Comparison of ENCODE assay signal across 1 cellular context in the genomic region with DNA sequence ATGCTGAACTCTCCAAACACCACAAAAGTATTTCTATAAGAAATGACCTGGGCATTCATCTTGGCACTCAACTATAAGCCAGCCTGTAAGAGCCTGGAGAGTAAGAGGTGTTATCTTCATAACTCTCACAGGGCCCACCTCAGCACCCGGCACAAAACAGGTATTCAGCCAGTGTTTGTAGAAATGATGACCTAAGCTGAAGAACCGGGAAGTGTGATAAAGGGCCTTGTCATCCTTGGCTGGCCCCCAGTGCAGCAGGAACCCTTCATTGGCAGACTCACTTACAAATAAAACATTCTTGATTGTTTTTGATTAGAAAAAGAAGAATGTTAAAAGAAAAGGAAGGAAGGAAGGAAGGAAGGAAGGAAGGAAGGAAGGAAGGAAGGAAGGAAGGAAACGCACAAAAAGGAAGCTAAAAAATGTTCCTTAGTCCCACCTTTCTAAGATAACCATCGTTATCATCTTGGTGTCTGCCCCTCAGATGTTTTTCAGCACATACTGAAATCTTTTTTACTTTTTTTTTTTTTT.
TF ChIP-seq lines count a peak whose summit lies in the region.

No MANE protein-coding gene starts in this region.

TF ChIP-seq in K562, 482 proteins besides CTCF, POLR2A, EP300 and RAD21 (continued from another document):
- TF ChIP-seq, protein P1, sequence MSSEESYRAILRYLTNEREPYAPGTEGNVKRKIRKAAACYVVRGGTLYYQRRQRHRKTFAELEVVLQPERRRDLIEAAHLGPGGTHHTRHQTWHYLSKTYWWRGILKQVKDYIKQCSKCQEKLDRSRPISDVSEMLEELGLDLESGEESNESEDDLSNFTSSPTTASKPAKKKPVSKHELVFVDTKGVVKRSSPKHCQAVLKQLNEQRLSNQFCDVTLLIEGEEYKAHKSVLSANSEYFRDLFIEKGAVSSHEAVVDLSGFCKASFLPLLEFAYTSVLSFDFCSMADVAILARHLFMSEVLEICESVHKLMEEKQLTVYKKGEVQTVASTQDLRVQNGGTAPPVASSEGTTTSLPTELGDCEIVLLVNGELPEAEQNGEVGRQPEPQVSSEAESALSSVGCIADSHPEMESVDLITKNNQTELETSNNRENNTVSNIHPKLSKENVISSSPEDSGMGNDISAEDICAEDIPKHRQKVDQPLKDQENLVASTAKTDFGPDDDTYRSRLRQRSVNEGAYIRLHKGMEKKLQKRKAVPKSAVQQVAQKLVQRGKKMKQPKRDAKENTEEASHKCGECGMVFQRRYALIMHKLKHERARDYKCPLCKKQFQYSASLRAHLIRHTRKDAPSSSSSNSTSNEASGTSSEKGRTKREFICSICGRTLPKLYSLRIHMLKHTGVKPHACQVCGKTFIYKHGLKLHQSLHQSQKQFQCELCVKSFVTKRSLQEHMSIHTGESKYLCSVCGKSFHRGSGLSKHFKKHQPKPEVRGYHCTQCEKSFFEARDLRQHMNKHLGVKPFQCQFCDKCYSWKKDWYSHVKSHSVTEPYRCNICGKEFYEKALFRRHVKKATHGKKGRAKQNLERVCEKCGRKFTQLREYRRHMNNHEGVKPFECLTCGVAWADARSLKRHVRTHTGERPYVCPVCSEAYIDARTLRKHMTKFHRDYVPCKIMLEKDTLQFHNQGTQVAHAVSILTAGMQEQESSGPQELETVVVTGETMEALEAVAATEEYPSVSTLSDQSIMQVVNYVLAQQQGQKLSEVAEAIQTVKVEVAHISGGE (CRISPR knock-in tag; IDR thresholded peaks at IDR 0.05) = no peak
- no peak for TF ChIP-seq GATAD2A (IDR thresholded peaks at IDR 0.05)
- no peak for TF ChIP-seq POLR3A (IDR thresholded peaks at IDR 0.05; ENCODE audit: borderline replicate concordance, extremely low read depth, insufficient read depth, insufficient read length)
- no peak for TF ChIP-seq ILK (tag; IDR thresholded peaks at IDR 0.05; ENCODE audit: borderline replicate concordance, low read depth)
- TF ChIP-seq ZNF717 (CRISPR knock-in tag; IDR thresholded peaks at IDR 0.05) = no peak
- TF ChIP-seq, protein P2, sequence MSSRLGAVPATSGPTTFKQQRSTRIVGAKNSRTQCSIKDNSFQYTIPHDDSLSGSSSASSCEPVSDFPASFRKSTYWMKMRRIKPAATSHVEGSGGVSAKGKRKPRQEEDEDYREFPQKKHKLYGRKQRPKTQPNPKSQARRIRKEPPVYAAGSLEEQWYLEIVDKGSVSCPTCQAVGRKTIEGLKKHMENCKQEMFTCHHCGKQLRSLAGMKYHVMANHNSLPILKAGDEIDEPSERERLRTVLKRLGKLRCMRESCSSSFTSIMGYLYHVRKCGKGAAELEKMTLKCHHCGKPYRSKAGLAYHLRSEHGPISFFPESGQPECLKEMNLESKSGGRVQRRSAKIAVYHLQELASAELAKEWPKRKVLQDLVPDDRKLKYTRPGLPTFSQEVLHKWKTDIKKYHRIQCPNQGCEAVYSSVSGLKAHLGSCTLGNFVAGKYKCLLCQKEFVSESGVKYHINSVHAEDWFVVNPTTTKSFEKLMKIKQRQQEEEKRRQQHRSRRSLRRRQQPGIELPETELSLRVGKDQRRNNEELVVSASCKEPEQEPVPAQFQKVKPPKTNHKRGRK (tag; IDR thresholded peaks at IDR 0.05) = peak; percentile 44; the same call in 1 of the 2 replicates
- no peak for TF ChIP-seq ELF2 (CRISPR knock-in tag; IDR thresholded peaks at IDR 0.05)
- no peak for TF ChIP-seq ZNF311 (CRISPR knock-in tag; IDR thresholded peaks at IDR 0.05)
- no peak for TF ChIP-seq HMG20A (CRISPR knock-in tag; conservative IDR thresholded peaks at IDR 0.05)
- no peak for TF ChIP-seq GTF2F1 (IDR thresholded peaks at IDR 0.05; ENCODE audit: low read depth, low read length)
- TF ChIP-seq SMAD4 (CRISPR knock-in tag; conservative IDR thresholded peaks at IDR 0.05) = no peak
- no peak for TF ChIP-seq PHB2 (IDR thresholded peaks at IDR 0.05; ENCODE audit: low read depth)
- TF ChIP-seq, protein P3, sequence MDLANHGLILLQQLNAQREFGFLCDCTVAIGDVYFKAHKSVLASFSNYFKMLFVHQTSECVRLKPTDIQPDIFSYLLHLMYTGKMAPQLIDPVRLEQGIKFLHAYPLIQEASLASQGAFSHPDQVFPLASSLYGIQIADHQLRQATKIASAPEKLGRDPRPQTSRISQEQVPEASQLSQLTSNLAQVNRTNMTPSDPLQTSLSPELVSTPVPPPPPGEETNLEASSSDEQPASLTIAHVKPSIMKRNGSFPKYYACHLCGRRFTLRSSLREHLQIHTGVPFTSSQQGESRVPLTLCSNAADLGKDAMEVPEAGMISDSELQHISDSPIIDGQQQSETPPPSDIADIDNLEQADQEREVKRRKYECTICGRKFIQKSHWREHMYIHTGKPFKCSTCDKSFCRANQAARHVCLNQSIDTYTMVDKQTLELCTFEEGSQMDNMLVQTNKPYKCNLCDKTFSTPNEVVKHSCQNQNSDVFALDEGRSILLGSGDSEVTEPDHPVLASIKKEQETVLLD (IDR thresholded peaks at IDR 0.05) = no peak
- no peak for TF ChIP-seq NCOA6 (IDR thresholded peaks at IDR 0.05)
- no peak for TF ChIP-seq ZNF124 (CRISPR knock-in tag; IDR thresholded peaks at IDR 0.05)
- no peak for TF ChIP-seq KAT2B (IDR thresholded peaks at IDR 0.05; ENCODE audit: low read depth, low read length)
- TF ChIP-seq SRSF3 (IDR thresholded peaks at IDR 0.05; ENCODE audit: insufficient read depth, low read length) = no peak
- no peak for TF ChIP-seq POLR2AphosphoS5 (IDR thresholded peaks at IDR 0.05; ENCODE audit: control insufficient read depth, insufficient read depth, low read depth, low read length)
- TF ChIP-seq SOX6 (IDR thresholded peaks at IDR 0.05) = no peak
- TF ChIP-seq IRF2 (CRISPR knock-in tag; IDR thresholded peaks at IDR 0.05) = no peak
- TF ChIP-seq, protein P4, sequence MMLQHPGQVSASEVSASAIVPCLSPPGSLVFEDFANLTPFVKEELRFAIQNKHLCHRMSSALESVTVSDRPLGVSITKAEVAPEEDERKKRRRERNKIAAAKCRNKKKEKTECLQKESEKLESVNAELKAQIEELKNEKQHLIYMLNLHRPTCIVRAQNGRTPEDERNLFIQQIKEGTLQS (IDR thresholded peaks at IDR 0.05) = peak; percentile 33; the same call in 1 of the 2 replicates
- TF ChIP-seq, protein P4 (CRISPR knock-in tag; conservative IDR thresholded peaks at IDR 0.05) = no peak
- TF ChIP-seq PRPF4 (IDR thresholded peaks at IDR 0.05; ENCODE audit: insufficient read depth, low read depth, low read length, poor library complexity, severe bottlenecking) = no peak
- no peak for TF ChIP-seq KDM4B (IDR thresholded peaks at IDR 0.05; ENCODE audit: borderline replicate concordance in 2 of 2, low read depth in 1 of 2)
- no peak for TF ChIP-seq CSDE1 (IDR thresholded peaks at IDR 0.05)
- TF ChIP-seq PRMT5 (CRISPR knock-in tag; IDR thresholded peaks at IDR 0.05) = no peak
- TF ChIP-seq ELF1 (tag; IDR thresholded peaks at IDR 0.05) = no peak
- TF ChIP-seq CCNT2 (IDR thresholded peaks at IDR 0.05; ENCODE audit: borderline replicate concordance, extremely low read depth, insufficient read length, low read depth, low read length) = no peak
- TF ChIP-seq SMARCE1 (IDR thresholded peaks at IDR 0.05) = no peak
- no peak for TF ChIP-seq NR4A1 (CRISPR knock-in tag; IDR thresholded peaks at IDR 0.05)
- TF ChIP-seq NR4A1 (tag; IDR thresholded peaks at IDR 0.05) = no peak
- no peak for TF ChIP-seq BRCA1 (IDR thresholded peaks at IDR 0.05)
- TF ChIP-seq BRCA1 (CRISPR knock-in tag; IDR thresholded peaks at IDR 0.05) = no peak
- TF ChIP-seq ZBTB8A (IDR thresholded peaks at IDR 0.05; ENCODE audit: partially characterized antibody) = no peak
- TF ChIP-seq CTBP1 (IDR thresholded peaks at IDR 0.05; ENCODE audit: borderline replicate concordance) = no peak
- no peak for TF ChIP-seq ZNF584 (CRISPR knock-in tag; IDR thresholded peaks at IDR 0.05; ENCODE audit: low read depth)
- TF ChIP-seq XRCC3 (IDR thresholded peaks at IDR 0.05) = no peak
- TF ChIP-seq NFE2 (IDR thresholded peaks at IDR 0.05; ENCODE audit: low read depth) = peak; percentile 43; the same call in 1 of the 2 replicates
- peak; percentile 37 for TF ChIP-seq ZNF316 (IDR thresholded peaks at IDR 0.05)
- TF ChIP-seq RBBP5 (IDR thresholded peaks at IDR 0.05; ENCODE audit: borderline replicate concordance, insufficient read depth, low read length, poor library complexity, severe bottlenecking) = no peak
- no peak for TF ChIP-seq CREM (IDR thresholded peaks at IDR 0.05; ENCODE audit: low read depth)
- no peak for TF ChIP-seq RBM25 (IDR thresholded peaks at IDR 0.05; ENCODE audit: low read depth, low read length, severe bottlenecking)
- TF ChIP-seq SMARCA4 (IDR thresholded peaks at IDR 0.05) = 0 out of 2 replicates have a peak, but pooled peaks have one; percentile 16
- TF ChIP-seq RFX5 (IDR thresholded peaks at IDR 0.05; ENCODE audit: low read depth, low read length) = no peak
- TF ChIP-seq FOXJ2 (tag; IDR thresholded peaks at IDR 0.05) = no peak
- TF ChIP-seq HNRNPL (IDR thresholded peaks at IDR 0.05; ENCODE audit: low read depth, low read length) = no peak
- TF ChIP-seq MCM7 (IDR thresholded peaks at IDR 0.05) = no peak
- no peak for TF ChIP-seq ZFP36 (IDR thresholded peaks at IDR 0.05; ENCODE audit: low read depth, low read length, partially characterized antibody)
- no peak for TF ChIP-seq ZBTB17 (CRISPR knock-in tag; IDR thresholded peaks at IDR 0.05)
- no peak for TF ChIP-seq NR2C2 (CRISPR knock-in tag; IDR thresholded peaks at IDR 0.05)
- no peak for TF ChIP-seq NR2C2 (tag; IDR thresholded peaks at IDR 0.05)
- TF ChIP-seq, protein P5, sequence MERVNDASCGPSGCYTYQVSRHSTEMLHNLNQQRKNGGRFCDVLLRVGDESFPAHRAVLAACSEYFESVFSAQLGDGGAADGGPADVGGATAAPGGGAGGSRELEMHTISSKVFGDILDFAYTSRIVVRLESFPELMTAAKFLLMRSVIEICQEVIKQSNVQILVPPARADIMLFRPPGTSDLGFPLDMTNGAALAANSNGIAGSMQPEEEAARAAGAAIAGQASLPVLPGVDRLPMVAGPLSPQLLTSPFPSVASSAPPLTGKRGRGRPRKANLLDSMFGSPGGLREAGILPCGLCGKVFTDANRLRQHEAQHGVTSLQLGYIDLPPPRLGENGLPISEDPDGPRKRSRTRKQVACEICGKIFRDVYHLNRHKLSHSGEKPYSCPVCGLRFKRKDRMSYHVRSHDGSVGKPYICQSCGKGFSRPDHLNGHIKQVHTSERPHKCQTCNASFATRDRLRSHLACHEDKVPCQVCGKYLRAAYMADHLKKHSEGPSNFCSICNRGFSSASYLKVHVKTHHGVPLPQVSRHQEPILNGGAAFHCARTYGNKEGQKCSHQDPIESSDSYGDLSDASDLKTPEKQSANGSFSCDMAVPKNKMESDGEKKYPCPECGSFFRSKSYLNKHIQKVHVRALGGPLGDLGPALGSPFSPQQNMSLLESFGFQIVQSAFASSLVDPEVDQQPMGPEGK (CRISPR knock-in tag; IDR thresholded peaks at IDR 0.05; ENCODE audit: borderline replicate concordance) = no peak
- peak; percentile 53; the same call in 1 of the 2 replicates for TF ChIP-seq C11orf30 (IDR thresholded peaks at IDR 0.05; ENCODE audit: low read depth)
- no peak for TF ChIP-seq ZNF696 (CRISPR knock-in tag; conservative IDR thresholded peaks at IDR 0.05)
- no peak for TF ChIP-seq KAT8 (IDR thresholded peaks at IDR 0.05; ENCODE audit: low read depth)
- no peak for TF ChIP-seq ZNF644 (tag; IDR thresholded peaks at IDR 0.05; ENCODE audit: low read depth)
- TF ChIP-seq MYNN (IDR thresholded peaks at IDR 0.05) = no peak
- no peak for TF ChIP-seq MYNN (CRISPR knock-in tag; IDR thresholded peaks at IDR 0.05)
- TF ChIP-seq DDX20 (tag; IDR thresholded peaks at IDR 0.05; ENCODE audit: low read depth) = no peak
